27 cellular contexts compared by ENCODE assay signal in the genomic region with DNA sequence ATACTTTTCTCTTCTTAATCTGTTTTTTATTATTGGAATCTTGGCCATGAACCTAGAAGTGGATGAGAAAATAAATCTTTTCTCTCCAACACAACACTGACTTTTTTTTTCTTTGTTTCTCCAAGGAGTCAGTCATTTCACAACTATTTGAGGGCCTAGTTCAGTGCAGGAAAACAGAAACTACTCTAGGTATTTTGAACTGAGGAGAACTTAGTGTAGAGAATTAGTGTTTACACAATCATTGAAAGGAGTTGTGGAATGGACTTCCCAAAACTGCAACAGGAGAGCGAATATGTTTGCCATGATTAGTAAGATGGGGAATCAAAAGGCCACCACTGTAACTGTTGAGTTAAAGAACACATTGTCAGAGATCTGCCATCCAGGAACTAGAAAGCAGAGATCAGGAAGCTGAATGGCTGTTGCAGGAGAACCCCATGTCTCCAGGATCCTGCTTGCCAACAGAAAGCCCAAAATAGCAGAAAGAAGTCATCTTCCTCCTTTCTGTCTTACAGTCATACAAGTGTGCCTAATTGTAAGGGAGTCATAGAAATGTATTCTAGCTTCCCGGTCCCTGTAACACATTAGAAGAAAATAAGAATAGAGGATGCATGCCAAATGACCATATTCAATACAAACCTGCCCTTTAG. TPM values are rescaled to one million over a fixed set of nuclear protein-coding genes. Genes with fewer than 3 reads are reported as not detected.
"Had no signal": no experiment of that assay in that cellular context is flagged by ENCODE, and none has a peak within 500 bp of the region (broad histone marks: within the 10 kb centered on the region; RNA-seq: fewer than 3 reads in every experiment).

No MANE protein-coding gene starts in this region.

- H3K9me3 Mint-ChIP-seq: activated naive CD4-positive, alpha-beta T cell treated with anti-CD3 and anti-CD28 coated beads, Interleukin-2, amount 50 U/mL, for 24 hours; endodermal cell; naive B cell; neural crest cell; stimulated activated naive B cell treated with anti-CD40 and anti-IgM and Interleukin-4, amounts not matched to agents 10 μg/mL and 1 μg/mL and 100 μg/mL, for 72 hours had no signal

- H3K4me3 Mint-ChIP-seq: activated naive CD4-positive, alpha-beta T cell treated with anti-CD3 and anti-CD28 coated beads, Interleukin-2, amount 50 U/mL, for 24 hours; brain; endodermal cell; naive B cell; neural crest cell; stimulated activated naive B cell treated with anti-CD40 and anti-IgM and Interleukin-4, amounts not matched to agents 10 μg/mL and 1 μg/mL and 100 μg/mL, for 72 hours had no signal

- H3K27ac Mint-ChIP-seq: activated naive CD4-positive, alpha-beta T cell treated with anti-CD3 and anti-CD28 coated beads, Interleukin-2, amount 50 U/mL, for 24 hours; brain; endodermal cell; naive B cell; stimulated activated naive B cell treated with anti-CD40 and anti-IgM and Interleukin-4, amounts not matched to agents 10 μg/mL and 1 μg/mL and 100 μg/mL, for 72 hours had no signal

- H3K4me3 ChIP-seq: dorsolateral prefrontal cortex, esophagus squamous epithelium, gastrocnemius medialis, lower lobe of right lung, sigmoid colon, smooth muscle cell, transverse colon, uterus had no signal

- H3K36me3 ChIP-seq: esophagus squamous epithelium, gastrocnemius medialis, lower lobe of right lung, sigmoid colon, transverse colon, uterus, WERI-Rb-1 had no signal

- H3K4me1 Mint-ChIP-seq: activated naive CD4-positive, alpha-beta T cell treated with anti-CD3 and anti-CD28 coated beads, Interleukin-2, amount 50 U/mL, for 24 hours; brain; naive B cell; neural crest cell; stimulated activated naive B cell treated with anti-CD40 and anti-IgM and Interleukin-4, amounts not matched to agents 10 μg/mL and 1 μg/mL and 100 μg/mL, for 72 hours had no signal

- H3K27ac ChIP-seq: esophagus squamous epithelium, gastrocnemius medialis, lower lobe of right lung, sigmoid colon, transverse colon, uterus, WERI-Rb-1 had no signal

- H3K4me2 ChIP-seq: smooth muscle cell had no signal

- ATAC-seq: gastrocnemius medialis; left colon; stimulated activated naive B cell treated with anti-CD40 and anti-IgM and Interleukin-4, amounts not matched to agents 10 μg/mL and 1 μg/mL and 100 μg/mL, for 72 hours had no signal

- H3K27me3 ChIP-seq: dorsolateral prefrontal cortex, esophagus squamous epithelium, gastrocnemius medialis, sigmoid colon, transverse colon, uterus had no signal

- H3K36me3 Mint-ChIP-seq: activated naive CD4-positive, alpha-beta T cell treated with anti-CD3 and anti-CD28 coated beads, Interleukin-2, amount 50 U/mL, for 24 hours; brain; naive B cell; stimulated activated naive B cell treated with anti-CD40 and anti-IgM and Interleukin-4, amounts not matched to agents 10 μg/mL and 1 μg/mL and 100 μg/mL, for 72 hours had no signal

- H3K9me3 ChIP-seq: esophagus squamous epithelium, gastrocnemius medialis, lower lobe of right lung, sigmoid colon, transverse colon, uterus had no signal

- H3K4me1 ChIP-seq: esophagus squamous epithelium, gastrocnemius medialis, lower lobe of right lung, sigmoid colon, transverse colon, uterus had no signal

- DNase-seq: activated CD4-positive, alpha-beta T cell treated with anti-CD3 and anti-CD28 coated beads, Interleukin-2, amount 50 U/mL, for 1 hour; activated CD4-positive, CD25-positive, alpha-beta regulatory T cell treated with anti-CD3 and anti-CD28 coated beads, Interleukin-2, amount 50 U/mL, for 72 hours; activated gamma-delta T cell treated with Interleukin-2 at 50 U/mL for 16 hours; activated T-cell treated with anti-CD3 and anti-CD28 coated beads, Interleukin-2, amount 50 U/mL, for 1 hour; aorta; central memory CD4-positive, alpha-beta T cell; dorsolateral prefrontal cortex; endodermal cell; esophagus squamous epithelium; gastrocnemius medialis; islet precursor cell; left colon; lower lobe of right lung; naive B cell; occipital lobe; sigmoid colon; stimulated activated CD4-positive, alpha-beta T cell treated with anti-CD3 and anti-CD28 coated beads, Interleukin-15, amount 100 ng/mL, for 24 hours; stimulated activated CD8-positive, alpha-beta memory T cell treated with anti-CD3 and anti-CD28 coated beads, Interleukin-4, amount 100 ng/mL, for 48 hours; stimulated activated naive B cell treated with anti-CD40 and anti-IgM and Interleukin-4, amounts not matched to agents 10 μg/mL and 1 μg/mL and 100 μg/mL, for 72 hours; transverse colon; uterus; WERI-Rb-1 had no signal

RNA-seq across cellular contexts. Expression of a gene that starts 20.4 kb away (rescaled TPM):
- total RNA-seq: T-helper 2 cell treated with Interferon-gamma antibody and Interleukin-4, amounts not matched to agents 100 ng/mL and 5 ng/mL, for 36 hours had no signal

RNA-seq across cellular contexts. Expression of a gene that starts 59.4 kb away (rescaled TPM):
- total RNA-seq: endodermal cell, smooth muscle cell had no signal
